19 cellular contexts compared by ENCODE assay signal in genomic region chr10:125130260-125130659, GRCh38.
"Had no signal": no experiment of that assay in that cellular context is flagged by ENCODE, and none has a peak within 500 bp of the region (broad histone marks: within the 10 kb centered on the region; RNA-seq: fewer than 3 reads in every experiment).

No MANE protein-coding gene starts in this region.

- DNase-seq: activated CD4-positive, alpha-beta T cell treated with anti-CD3 and anti-CD28 coated beads for 36 hours; activated CD4-positive, alpha-beta T cell treated with anti-CD3 and anti-CD28 coated beads, Interleukin-2, amount 50 U/mL, for 4 hours; activated CD4-positive, CD25-positive, alpha-beta regulatory T cell; activated effector memory CD4-positive, alpha-beta T cell treated with Interleukin-2 at 50 U/mL for 16 hours; activated naive CD4-positive, alpha-beta T cell treated with Interleukin-2 at 50 U/mL for 16 hours; activated T-cell treated with anti-CD3 and anti-CD28 coated beads for 4 hours; naive thymus-derived CD8-positive, alpha-beta T cell; small intestine; stimulated activated CD4-positive, alpha-beta T cell treated with anti-CD3 and anti-CD28 coated beads, Interleukin-1b, Interleukin-23, amount 100 ng/mL, for 48 hours; stimulated activated CD4-positive, alpha-beta T cell treated with anti-CD3 and anti-CD28 coated beads, Interleukin-4, amount 100 ng/mL, for 4 hours; stimulated activated CD8-positive, alpha-beta memory T cell treated with anti-CD3 and anti-CD28 coated beads, Interleukin-4, amount 100 ng/mL, for 48 hours; stimulated activated naive CD8-positive, alpha-beta T cell treated with anti-CD3 and anti-CD28 coated beads, Interleukin-15, amount 100 ng/mL, for 72 hours; T-helper 1 cell had no signal

- H3K27ac Mint-ChIP-seq: activated CD4-positive, alpha-beta T cell treated with anti-CD3 and anti-CD28 coated beads for 36 hours; activated naive CD8-positive, alpha-beta T cell; mesothelial cell of epicardium; naive thymus-derived CD8-positive, alpha-beta T cell; stimulated activated memory B cell treated with anti-CD40 and anti-IgM and Interleukin-4, amounts not matched to agents 10 μg/mL and 1 μg/mL and 100 μg/mL, for 72 hours; stimulated activated naive CD8-positive, alpha-beta T cell treated with anti-CD3 and anti-CD28 coated beads, Interleukin-15, amount 100 ng/mL, for 72 hours; T-helper 2 cell treated with Interferon-gamma antibody and Interleukin-4, amounts not matched to agents 5 μg/mL and 100 μg/mL, for 36 hours had no signal

- H3K4me1 Mint-ChIP-seq: activated CD4-positive, alpha-beta T cell treated with anti-CD3 and anti-CD28 coated beads for 36 hours; stimulated activated memory B cell treated with anti-CD40 and anti-IgM and Interleukin-4, amounts not matched to agents 10 μg/mL and 1 μg/mL and 100 μg/mL, for 72 hours; stimulated activated naive CD8-positive, alpha-beta T cell treated with anti-CD3 and anti-CD28 coated beads, Interleukin-15, amount 100 ng/mL, for 72 hours had no signal

- H3K36me3 Mint-ChIP-seq: activated naive CD8-positive, alpha-beta T cell; naive thymus-derived CD8-positive, alpha-beta T cell; stimulated activated memory B cell treated with anti-CD40 and anti-IgM and Interleukin-4, amounts not matched to agents 10 μg/mL and 1 μg/mL and 100 μg/mL, for 72 hours had no signal

- H3K9me3 Mint-ChIP-seq: mesothelial cell of epicardium; stimulated activated memory B cell treated with anti-CD40 and anti-IgM and Interleukin-4, amounts not matched to agents 10 μg/mL and 1 μg/mL and 100 μg/mL, for 72 hours; stimulated activated naive CD8-positive, alpha-beta T cell treated with anti-CD3 and anti-CD28 coated beads, Interleukin-15, amount 100 ng/mL, for 72 hours; T-helper 2 cell treated with Interferon-gamma antibody and Interleukin-4, amounts not matched to agents 5 μg/mL and 100 μg/mL, for 36 hours had no signal

- ATAC-seq: activated CD4-positive, alpha-beta T cell treated with anti-CD3 and anti-CD28 coated beads for 36 hours; body of pancreas; naive thymus-derived CD8-positive, alpha-beta T cell; sciatic nerve; stimulated activated memory B cell treated with anti-CD40 and anti-IgM and Interleukin-4, amounts not matched to agents 10 μg/mL and 1 μg/mL and 100 μg/mL, for 72 hours; stimulated activated naive CD8-positive, alpha-beta T cell treated with anti-CD3 and anti-CD28 coated beads, Interleukin-15, amount 100 ng/mL, for 72 hours had no signal

- H3K4me3 Mint-ChIP-seq: activated CD4-positive, alpha-beta T cell treated with anti-CD3 and anti-CD28 coated beads for 36 hours; activated naive CD8-positive, alpha-beta T cell; mesothelial cell of epicardium; naive thymus-derived CD8-positive, alpha-beta T cell; stimulated activated memory B cell treated with anti-CD40 and anti-IgM and Interleukin-4, amounts not matched to agents 10 μg/mL and 1 μg/mL and 100 μg/mL, for 72 hours; stimulated activated naive CD8-positive, alpha-beta T cell treated with anti-CD3 and anti-CD28 coated beads, Interleukin-15, amount 100 ng/mL, for 72 hours; T-helper 2 cell treated with Interferon-gamma antibody and Interleukin-4, amounts not matched to agents 5 μg/mL and 100 μg/mL, for 36 hours had no signal
